In the genomic region with DNA sequence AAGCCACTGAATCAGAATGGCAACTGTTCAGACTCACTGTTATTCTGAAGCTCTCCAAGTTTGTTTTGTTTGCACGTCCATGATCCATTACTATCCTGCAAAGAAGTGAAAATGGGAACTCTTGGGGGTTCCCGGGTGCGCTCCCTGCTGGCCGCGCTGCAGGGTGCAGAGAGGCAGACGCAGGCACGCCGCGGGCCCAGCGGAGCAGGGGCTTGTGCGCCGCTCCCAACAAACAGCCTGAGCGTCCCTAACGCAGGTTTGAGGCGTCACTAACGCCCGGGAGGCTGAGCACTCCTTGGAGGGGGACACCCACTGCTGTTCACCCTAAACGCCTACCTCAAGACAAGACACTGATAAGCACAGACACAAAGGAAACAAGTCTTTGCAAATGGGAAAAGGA, we compare ENCODE assay signal across 9 cellular contexts. TPM values are rescaled to one million over a fixed set of nuclear protein-coding genes. Genes with fewer than 3 reads are reported as not detected.
A peak's percentile ranks its signal among the peaks of the same experiment; 100 is the strongest.
DNase-seq lines count a peak whose midpoint lies in the region; ATAC-seq and TF ChIP-seq lines count a peak whose summit lies in the region.
"Had no signal": no experiment of that assay in that cellular context is flagged by ENCODE, and none has a peak within 500 bp of the region (broad histone marks: within the 10 kb centered on the region; RNA-seq: fewer than 3 reads in every experiment).

No MANE protein-coding gene starts in this region.

- H3K9ac ChIP-seq in SK-N-SH = no peak overlapping the region

- H3K79me2 ChIP-seq in SK-N-SH (ENCODE audit: insufficient read depth) = no peaks in the 10 kb centered on the region

- H3K27ac ChIP-seq in SK-N-SH (ENCODE audit: low read depth in 2 of 2, low read length in 1 of 2) = no peak overlapping the region
- H3K27ac ChIP-seq in left ventricle myocardium inferior (replicated peaks) = no peak overlapping the region
- H3K27ac ChIP-seq in CD8-positive, alpha-beta memory T cell (ENCODE audit: low read depth, low read length) = no peak overlapping the region

- no peaks in the 10 kb centered on the region for H3K4me1 ChIP-seq in SK-N-SH (ENCODE audit: control insufficient read depth in 1 of 2, insufficient read depth in 2 of 2, low read depth in 1 of 2, low read length in 1 of 2)
- H3K4me1 ChIP-seq in left ventricle myocardium inferior = no peaks in the 10 kb centered on the region
- H3K4me1 ChIP-seq in CD8-positive, alpha-beta memory T cell (ENCODE audit: insufficient read depth, low read length) = no peaks in the 10 kb centered on the region

- H3K27ac Mint-ChIP-seq in progenitor cell of endocrine pancreas = no peak overlapping the region
- H3K27ac Mint-ChIP-seq in CD8-positive, alpha-beta memory T cell = no peak overlapping the region

- H3K9me3 Mint-ChIP-seq in progenitor cell of endocrine pancreas (ENCODE audit: low read depth) = no peaks in the 10 kb centered on the region
- H3K9me3 Mint-ChIP-seq in CD8-positive, alpha-beta memory T cell = no peaks in the 10 kb centered on the region

- H3K27me3 Mint-ChIP-seq in progenitor cell of endocrine pancreas = peaks cover 50% of the 10 kb centered on the region
- peaks cover 2 to 6% of the 10 kb centered on the region in 2 donors for H3K27me3 Mint-ChIP-seq in CD8-positive, alpha-beta memory T cell

- POLR2A ChIA-PET in SK-N-SH (lab: Yijun Ruan, JAX) = no interaction called here
- POLR2A ChIA-PET in CD8-positive, alpha-beta memory T cell (lab: Charles Lee) = no interaction called here

- CTCF ChIA-PET in SK-N-SH (lab: Yijun Ruan, JAX) = interaction anchor here (0.7 to 1.8 kb wide), 7 partner anchors 9 to 309 kb away, joined by 3 to 9 read pairs (median 4); no protein-coding TSS in a partner anchor
- CTCF ChIA-PET in CD8-positive, alpha-beta memory T cell (lab: Charles Lee) = no interaction called here

- H3F3A ChIP-seq in SK-N-SH (replicated peaks; ENCODE audit: insufficient read depth) = no peaks in the 10 kb centered on the region

- H3K4me3 ChIP-seq in SK-N-SH (ENCODE audit: low read depth in 2 of 2, low read length in 1 of 2) (peak overlapping the region in 1 of 2 experiments; percentile 40; a peak in 1 of 4 replicates), left ventricle myocardium inferior (no peak overlapping the region)
- no peak overlapping the region for H3K4me3 ChIP-seq in CD8-positive, alpha-beta memory T cell (ENCODE audit: low read length)

- H3K36me3 ChIP-seq in SK-N-SH (replicated peaks in 1 of 2; ENCODE audit: control insufficient read depth in 1 of 2, insufficient read depth in 2 of 2, low read length in 1 of 2) (no peaks in the 10 kb centered on the region), left ventricle myocardium inferior (no peaks in the 10 kb centered on the region)
- no peaks in the 10 kb centered on the region for H3K36me3 ChIP-seq in CD8-positive, alpha-beta memory T cell (ENCODE audit: insufficient read depth, low read length)

- no peaks in the 10 kb centered on the region for H3K36me3 Mint-ChIP-seq in progenitor cell of endocrine pancreas (ENCODE audit: insufficient read depth)
- no peaks in the 10 kb centered on the region for H3K36me3 Mint-ChIP-seq in CD8-positive, alpha-beta memory T cell

- H3K9me3 ChIP-seq in SK-N-SH (no peaks in the 10 kb centered on the region), left ventricle myocardium inferior (replicated peaks) (peaks cover 1% of the 10 kb centered on the region)
- H3K9me3 ChIP-seq in CD8-positive, alpha-beta memory T cell (ENCODE audit: low read length) = no peaks in the 10 kb centered on the region

- TF ChIP-seq EP300 in SK-N-SH (IDR thresholded peaks at IDR 0.05; ENCODE audit: borderline replicate concordance in 1 of 2, low read depth in 1 of 2, low read length in 1 of 2) = no peak

- peak overlapping the region; percentile 17; the same call in 1 of the 2 replicates for H3K4me2 ChIP-seq in SK-N-SH

- 1% methylated on average over 13 of the region's 18 CpGs for WGBS in SK-N-SH (ENCODE audit: low lambda C conversion rate)

- no peak overlapping the region for H2AFZ ChIP-seq in SK-N-SH (ENCODE audit: low read depth)

- H3K27me3 ChIP-seq in SK-N-SH (ENCODE audit: insufficient read depth) = peaks cover 21% of the 10 kb centered on the region; the same call in 1 of the 2 replicates
- H3K27me3 ChIP-seq in left ventricle myocardium inferior (ENCODE audit: low read depth) = peaks cover 42% of the 10 kb centered on the region
- H3K27me3 ChIP-seq in CD8-positive, alpha-beta memory T cell (ENCODE audit: insufficient read depth, low read length, poor library complexity, severe bottlenecking) = no peaks in the 10 kb centered on the region

- peak; percentile 63 for ATAC-seq in GM18498 (IDR thresholded peaks at IDR 0.05; ENCODE audit: unreplicated experiment)

- peak; percentile 47 for DNase-seq in SK-N-SH
- peak; percentile 27 for DNase-seq in left ventricle myocardium inferior
- no peak for DNase-seq in progenitor cell of endocrine pancreas (ENCODE audit: low spot score, unreplicated experiment)
- no peak for DNase-seq in NCI-H2171 treated with DMSO at 0.1 percent for 48 hours (lab: John Stamatoyannopoulos, UW)
- DNase-seq in EL = no peak
- no peak for DNase-seq in CD8-positive, alpha-beta memory T cell
- DNase-seq: KBM-7 had no signal

- no peaks in the 10 kb centered on the region for H4K20me1 ChIP-seq in SK-N-SH (ENCODE audit: insufficient read depth)

- H3K4me1 Mint-ChIP-seq in progenitor cell of endocrine pancreas (ENCODE audit: low read depth) = no peaks in the 10 kb centered on the region
- H3K4me1 Mint-ChIP-seq in CD8-positive, alpha-beta memory T cell = no peaks in the 10 kb centered on the region

- 0 out of 2 replicates have a peak, but pooled peaks have one; percentile 5 for TF ChIP-seq RAD21 in SK-N-SH (IDR thresholded peaks at IDR 0.05; ENCODE audit: low read length)

- H3K9me2 ChIP-seq in SK-N-SH = no peaks in the 10 kb centered on the region

- TF ChIP-seq CTCF in SK-N-SH (IDR thresholded peaks at IDR 0.05) = peak; percentile 67
- peak; percentile 64 for TF ChIP-seq CTCF in left ventricle myocardium inferior (IDR thresholded peaks at IDR 0.05; ENCODE audit: borderline replicate concordance)
- peak; percentile 77 for TF ChIP-seq CTCF in progenitor cell of endocrine pancreas (IDR thresholded peaks at IDR 0.05; ENCODE audit: unreplicated experiment)

- no peak overlapping the region for H3K4me3 Mint-ChIP-seq in progenitor cell of endocrine pancreas (ENCODE audit: low read depth)
- no peak overlapping the region for H3K4me3 Mint-ChIP-seq in CD8-positive, alpha-beta memory T cell

- intact Hi-C loops in left ventricle myocardium inferior (cut with micrococcal nuclease) = no loop called here

TF ChIP-seq in SK-N-SH, 30 proteins besides CTCF, POLR2A, EP300 and RAD21:
- TF ChIP-seq, protein P1, sequence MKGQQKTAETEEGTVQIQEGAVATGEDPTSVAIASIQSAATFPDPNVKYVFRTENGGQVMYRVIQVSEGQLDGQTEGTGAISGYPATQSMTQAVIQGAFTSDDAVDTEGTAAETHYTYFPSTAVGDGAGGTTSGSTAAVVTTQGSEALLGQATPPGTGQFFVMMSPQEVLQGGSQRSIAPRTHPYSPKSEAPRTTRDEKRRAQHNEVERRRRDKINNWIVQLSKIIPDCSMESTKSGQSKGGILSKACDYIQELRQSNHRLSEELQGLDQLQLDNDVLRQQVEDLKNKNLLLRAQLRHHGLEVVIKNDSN (IDR thresholded peaks at IDR 0.05; ENCODE audit: borderline replicate concordance, low read depth) = no peak
- peak; percentile 26; the same call in 1 of the 2 replicates for TF ChIP-seq SMC3 (IDR thresholded peaks at IDR 0.05; ENCODE audit: low read depth, low read length)

RNA-seq across cellular contexts. Expression of a gene that starts 14.3 kb away (rescaled TPM):
- polyA plus RNA-seq in SK-N-SH (2012; rRNA removed) = not detected in 2 replicates
- polyA plus RNA-seq in SK-N-SH (2012; cell fraction: cytosol; rRNA removed) = not detected in 2 replicates
- polyA plus RNA-seq in SK-N-SH (2012; cell fraction: nucleus; rRNA removed) = not detected in 2 replicates
- 0.33 TPM for total RNA-seq in left ventricle myocardium inferior
- 1.7 TPM in 2 replicates for total RNA-seq in progenitor cell of endocrine pancreas
- not detected for total RNA-seq in CD8-positive, alpha-beta memory T cell
- polyA plus RNA-seq in CD8-positive, alpha-beta memory T cell = not detected
- total RNA-seq: activated CD8-positive, alpha-beta memory T cell treated with anti-CD3 and anti-CD28 coated beads for 36 hours had no signal

Comparison
In these comparisons a context has a peak if more than half of its experiments do, and no peak if none do; other contexts are left out.
1. DNase-seq: peak in SK-N-SH (single experiment) and left ventricle myocardium inferior (single experiment); none in progenitor cell of endocrine pancreas (single experiment), NCI-H2171 treated with DMSO at 0.1 percent for 48 hours (single experiment), EL (single experiment) and CD8-positive, alpha-beta memory T cell (0 of 5).
2. Peak in every context shown above with its lines, with median percentiles within 50 percentile points of each other: CTCF ChIP-seq.